Comparison of ENCODE assay signal across 9 cellular contexts in the genomic region with DNA sequence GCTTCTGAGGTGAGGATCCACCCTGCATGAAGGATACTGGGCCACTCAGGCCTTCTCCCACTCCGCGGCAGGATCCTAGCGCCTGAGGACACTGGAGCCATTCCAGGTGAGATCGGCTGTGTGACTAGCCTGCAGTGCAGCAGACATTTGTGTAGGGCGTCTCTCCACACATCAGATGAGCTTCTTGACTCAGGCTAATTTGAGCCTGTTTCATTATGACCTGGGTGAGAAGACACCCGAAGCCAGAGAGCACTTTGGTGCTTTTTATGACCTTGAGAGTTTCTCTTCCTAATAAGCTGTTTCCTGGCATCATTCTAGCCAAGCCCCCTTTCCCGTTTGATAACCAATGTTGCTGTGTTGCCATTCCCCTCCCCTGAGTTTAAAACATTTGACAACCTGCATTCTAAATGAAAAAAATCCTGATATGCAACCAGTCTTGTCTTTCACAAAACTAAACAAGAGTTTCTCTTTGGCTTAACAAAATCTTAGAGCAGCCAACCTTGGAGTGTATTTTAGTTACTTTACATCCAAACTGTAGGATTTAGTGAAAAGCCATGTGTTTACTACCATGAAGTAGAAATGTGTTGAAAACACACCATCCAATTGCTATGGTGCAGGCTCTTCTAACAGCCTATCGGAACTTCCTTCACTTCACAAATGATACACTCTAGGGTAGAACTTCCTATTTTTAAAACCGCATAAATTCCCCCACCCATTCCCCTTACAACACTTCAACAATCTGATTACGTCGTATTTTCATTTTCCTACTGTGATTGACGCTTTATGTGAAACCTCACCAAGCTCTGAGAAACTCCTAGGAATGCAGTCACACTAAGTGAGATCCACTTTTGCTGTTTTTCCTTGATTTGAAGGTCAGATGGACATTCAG.
A peak's percentile ranks its signal among the peaks of the same experiment; 100 is the strongest.
DNase-seq lines count a peak whose midpoint lies in the region; ATAC-seq lines count a peak whose summit lies in the region.
"Had no signal": no experiment of that assay in that cellular context is flagged by ENCODE, and none has a peak within 500 bp of the region (broad histone marks: within the 10 kb centered on the region; RNA-seq: fewer than 3 reads in every experiment).

No MANE protein-coding gene starts in this region.

- H3K36me3 Mint-ChIP-seq in effector memory CD8-positive, alpha-beta T cell (ENCODE audit: insufficient read depth), result no peaks in the 10 kb centered on the region

- peaks cover 14 to 22% of the 10 kb centered on the region in 2 donors for H3K4me1 Mint-ChIP-seq in effector memory CD8-positive, alpha-beta T cell (ENCODE audit: low read depth in 2 of 2)

- H3K27ac Mint-ChIP-seq in effector memory CD8-positive, alpha-beta T cell, result peak overlapping the region; percentile 41 to 85

- ATAC-seq in GM18499 (IDR thresholded peaks at IDR 0.05; ENCODE audit: insufficient read depth, unreplicated experiment), result peak; percentile 77
- ATAC-seq in GM21447 (IDR thresholded peaks at IDR 0.05; ENCODE audit: unreplicated experiment), result peak; percentile 87
- ATAC-seq in HG03565 (IDR thresholded peaks at IDR 0.05; ENCODE audit: unreplicated experiment), result peak; percentile 85
- peak; percentile 75 for ATAC-seq in effector memory CD8-positive, alpha-beta T cell (replicated peaks)
- ATAC-seq: HCT116 had no signal

- H3K4me3 Mint-ChIP-seq in effector memory CD8-positive, alpha-beta T cell, result peak overlapping the region; percentile 47 to 70

- no peaks in the 10 kb centered on the region for H3K27me3 Mint-ChIP-seq in effector memory CD8-positive, alpha-beta T cell

- no peak for DNase-seq in effector memory CD8-positive, alpha-beta T cell
- no peak for DNase-seq in glomerular visceral epithelial cell (ENCODE audit: extremely low spot score)
- DNase-seq in NCI-H1694 treated with DMSO at 0.1 percent for 48 hours (lab: John Stamatoyannopoulos, UW), result no peak
- no peak for DNase-seq in DMS 273 treated with DMSO at 0.1 percent for 48 hours (lab: John Stamatoyannopoulos, UW)
- DNase-seq in inferior parietal cortex (ENCODE audit: extremely low spot score), result no peak

- no peaks in the 10 kb centered on the region for H3K9me3 Mint-ChIP-seq in effector memory CD8-positive, alpha-beta T cell
